ENCODE assay signal across 7 cellular contexts in the genomic region with DNA sequence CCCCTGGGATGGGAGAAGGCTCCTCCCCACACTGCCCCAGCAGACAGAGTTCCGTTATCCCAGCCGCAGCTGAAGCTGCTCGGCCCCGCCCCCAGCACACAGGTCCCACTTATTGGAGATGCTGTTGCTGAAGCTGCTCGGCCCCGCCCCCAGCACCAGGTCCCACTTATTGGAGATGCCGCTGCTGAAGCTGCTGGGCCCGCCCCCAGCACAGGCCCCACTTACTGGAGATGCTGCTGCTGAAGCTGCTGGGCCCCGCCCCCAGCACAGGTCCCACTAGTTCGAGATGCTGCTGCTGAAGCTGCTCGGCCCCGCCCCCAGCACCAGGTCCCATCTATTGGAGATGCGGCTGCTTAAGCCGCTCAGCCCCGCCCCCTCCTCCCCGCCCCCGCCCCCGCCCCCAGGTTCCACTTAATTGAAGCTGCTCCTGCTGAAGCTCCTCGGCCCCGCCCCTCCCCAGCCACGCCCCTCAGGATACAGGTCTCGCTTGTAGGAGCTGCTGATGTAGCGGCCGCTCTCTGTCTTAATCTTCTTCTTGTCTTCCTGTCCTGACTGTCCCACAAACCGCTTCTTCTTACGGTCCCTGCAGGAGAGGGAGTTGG. TPM values are rescaled to one million over a fixed set of nuclear protein-coding genes. Genes with fewer than 3 reads are reported as not detected.
DNase-seq lines count a peak whose midpoint lies in the region; ATAC-seq lines count a peak whose summit lies in the region.
"Had no signal": no experiment of that assay in that cellular context is flagged by ENCODE, and none has a peak within 500 bp of the region (broad histone marks: within the 10 kb centered on the region; RNA-seq: fewer than 3 reads in every experiment).

No MANE protein-coding gene starts in this region.

- H3K4me3 ChIP-seq in BLaER1 = peak overlapping the region; percentile 67

- peaks cover 85% of the 10 kb centered on the region for H3K36me3 ChIP-seq in BLaER1

- no peak overlapping the region for H3K27ac Mint-ChIP-seq in T-cell
- H3K27ac Mint-ChIP-seq: stimulated activated naive CD8-positive, alpha-beta T cell treated with anti-CD3 and anti-CD28 coated beads, Interleukin-15, Interleukin-2, amounts not matched to agents 100 ng/mL and 50 ng/mL, for 24 hours had no signal

- peaks cover 15% of the 10 kb centered on the region; the same call in 1 of the 2 replicates for H3K27me3 ChIP-seq in BLaER1

- peak overlapping the region; percentile 59; the same call in 1 of the 2 replicates for H3K9ac ChIP-seq in BLaER1

- CTCF ChIA-PET in T-cell (lab: Charles Lee) = interaction anchor here in 1 of 2 donors (1.0 kb wide), 1 partner anchor 11 kb away, joined by 3 read pairs; no protein-coding TSS in a partner anchor

- H3K9me3 ChIP-seq in BLaER1 = no peaks in the 10 kb centered on the region

- peak overlapping the region; percentile 95 for H3K4me2 ChIP-seq in BLaER1

- H3K27me3 Mint-ChIP-seq in T-cell = no peaks in the 10 kb centered on the region
- H3K27me3 Mint-ChIP-seq: stimulated activated naive CD8-positive, alpha-beta T cell treated with anti-CD3 and anti-CD28 coated beads, Interleukin-15, Interleukin-2, amounts not matched to agents 100 ng/mL and 50 ng/mL, for 24 hours had no signal

- H3K4me3 Mint-ChIP-seq in T-cell = no peak overlapping the region
- H3K4me3 Mint-ChIP-seq: stimulated activated naive CD8-positive, alpha-beta T cell treated with anti-CD3 and anti-CD28 coated beads, Interleukin-15, Interleukin-2, amounts not matched to agents 100 ng/mL and 50 ng/mL, for 24 hours had no signal

- DNase-seq in HT1080 (ENCODE audit: low read depth) = peak; percentile 36
- DNase-seq in amygdala (lab: John Stamatoyannopoulos, UW) = peak in 44 of 56 donors; percentile 8 to 88 (median 62)
- DNase-seq in T-cell = no peak

- peaks cover 0 to 3% (median 2%) of the 10 kb centered on the region in 3 donors for H3K4me1 Mint-ChIP-seq in T-cell

- peak overlapping the region; percentile 75 for H3K27ac ChIP-seq in BLaER1

- POLR2A ChIA-PET in T-cell (lab: Charles Lee) = interaction anchor here (0.6 to 0.7 kb wide), 4 partner anchors 26 to 105 kb away, joined by 4 to 11 read pairs (median 6); a partner anchor contains a TSS

- no peaks in the 10 kb centered on the region for H3K9me3 Mint-ChIP-seq in T-cell
- H3K9me3 Mint-ChIP-seq: stimulated activated naive CD8-positive, alpha-beta T cell treated with anti-CD3 and anti-CD28 coated beads, Interleukin-15, Interleukin-2, amounts not matched to agents 100 ng/mL and 50 ng/mL, for 24 hours had no signal

- peaks cover 76% of the 10 kb centered on the region for H3K4me1 ChIP-seq in BLaER1

- peaks cover 52% of the 10 kb centered on the region for H4K20me1 ChIP-seq in BLaER1

- ATAC-seq in HG02623 (IDR thresholded peaks at IDR 0.05; ENCODE audit: unreplicated experiment) (no peak), T-cell (replicated peaks in 1 of 4) (no peak), GM21619 (IDR thresholded peaks at IDR 0.05; ENCODE audit: unreplicated experiment) (no peak)

- H3K36me3 Mint-ChIP-seq in T-cell = peaks cover 56% of the 10 kb centered on the region

RNA-seq across cellular contexts. Expression of a gene that starts 12.0 kb away (rescaled TPM):
- not detected in 2 replicates for total RNA-seq in HT1080 (2014; rRNA removed; shearing (Covaris generic))
- polyA plus RNA-seq in HT1080 (2015; cell fraction: cytosol; rRNA removed) = not detected in 2 replicates
- not detected in 2 replicates for polyA plus RNA-seq in HT1080 (2015; cell fraction: nucleus; rRNA removed)
- under 1 TPM in 2 of 5 donors, not detected in 3; 0.25 to 0.69 TPM for total RNA-seq in T-cell

RNA-seq across cellular contexts. Expression of a gene that starts 23.8 kb away (rescaled TPM):
- 85.1 and 86.1 TPM in 2 replicates for total RNA-seq in HT1080 (2014; rRNA removed; shearing (Covaris generic))
- 56.7 and 62.2 TPM in 2 replicates for polyA plus RNA-seq in HT1080 (2015; cell fraction: cytosol; rRNA removed)
- 91.0 and 105 TPM in 2 replicates for polyA plus RNA-seq in HT1080 (2015; cell fraction: nucleus; rRNA removed)
- total RNA-seq in T-cell = 10 to 100 TPM; 86.1 to 100.0 (median 88.0) TPM

RNA-seq across cellular contexts. Expression of a gene that starts 24.0 kb away (rescaled TPM):
- total RNA-seq in HT1080 (2014; rRNA removed; shearing (Covaris generic)) = 50.0 and 58.8 TPM in 2 replicates
- polyA plus RNA-seq in HT1080 (2015; cell fraction: cytosol; rRNA removed) = 37.7 and 41.2 TPM in 2 replicates
- polyA plus RNA-seq in HT1080 (2015; cell fraction: nucleus; rRNA removed) = 15.7 and 19.1 TPM in 2 replicates
- 10 to 100 TPM in 3 of 5 donors, 1 to 10 TPM in 2; 7.8 to 17.8 (median 13.8) TPM for total RNA-seq in T-cell

RNA-seq across cellular contexts. Expression of a gene that starts 26.0 kb away (rescaled TPM):
- total RNA-seq in HT1080 (2014; rRNA removed; shearing (Covaris generic)) = not detected in 2 replicates
- not detected in 2 replicates for polyA plus RNA-seq in HT1080 (2015; cell fraction: cytosol; rRNA removed)
- 0.30 TPM in 1 of 2 replicates, not detected in the other for polyA plus RNA-seq in HT1080 (2015; cell fraction: nucleus; rRNA removed)
- 1 to 10 TPM in 2 of 5 donors, under 1 TPM in 3; 0.43 to 2.9 (median 0.85) TPM for total RNA-seq in T-cell

RNA-seq across cellular contexts. Expression of a gene that starts 59.7 kb away (rescaled TPM):
- total RNA-seq in HT1080 (2014; rRNA removed; shearing (Covaris generic)) = 10.2 and 12.1 TPM in 2 replicates
- polyA plus RNA-seq in HT1080 (2015; cell fraction: cytosol; rRNA removed) = 16.6 and 17.0 TPM in 2 replicates
- 54.1 and 64.8 TPM in 2 replicates for polyA plus RNA-seq in HT1080 (2015; cell fraction: nucleus; rRNA removed)
- total RNA-seq in T-cell = 10 to 100 TPM; 58.8 to 81.6 (median 73.5) TPM

Comparison
In these comparisons a context has a peak if more than half of its experiments do, and no peak if none do; other contexts are left out.
1. DNase-seq: peak in HT1080 (single experiment) and amygdala (44 of 56); none in T-cell (0 of 34).